In the genomic region with DNA sequence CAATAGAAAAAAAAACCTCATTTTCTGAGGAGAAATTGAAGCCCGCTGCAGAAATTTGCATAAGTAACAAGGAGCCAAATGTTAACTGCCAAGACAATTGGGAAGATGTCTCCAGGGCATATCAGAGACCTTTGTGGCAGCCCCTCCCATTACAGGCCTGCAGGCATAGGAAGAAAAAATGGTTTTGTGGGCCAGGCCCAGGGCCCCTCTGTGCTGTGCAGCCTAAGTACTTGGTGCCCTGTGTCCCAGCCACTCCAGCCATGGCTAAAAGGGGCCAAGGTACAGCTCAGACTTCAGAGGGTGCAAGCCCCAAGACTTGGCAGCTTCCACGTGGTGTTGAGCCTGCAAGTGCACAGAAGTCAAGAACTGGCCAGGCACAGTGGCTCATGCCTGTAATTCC, we compare ENCODE assay signal across 3 cellular contexts. TPM values are rescaled to one million over a fixed set of nuclear protein-coding genes. Genes with fewer than 3 reads are reported as not detected.
DNase-seq lines count a peak whose midpoint lies in the region; ATAC-seq, FAIRE-seq and TF ChIP-seq lines count a peak whose summit lies in the region.
"Not testable (repeated sequence)": the region's sequence is repeated elsewhere in the genome, so short reads cannot be mapped to it uniquely, and the experiment has no call there.

No MANE protein-coding gene starts in this region.

- intact Hi-C loops in K562 (cut with micrococcal nuclease) = not testable (repeated sequence)

- ATAC-seq in A549, K562: not testable (repeated sequence)

- not testable (repeated sequence) for DNase-seq in A549 (ENCODE audit: low read depth in 1 of 2, low spot score in 1 of 2); K562 (ENCODE audit: extremely low read depth in 1 of 4, low spot score in 3 of 4)

- not testable (repeated sequence) for H3K9ac ChIP-seq in K562 (ENCODE audit: insufficient read depth in 1 of 2, low read depth in 2 of 2, low read length in 2 of 2)

- not testable (repeated sequence) for H3K4me1 ChIP-seq in A549; HEK293 (ENCODE audit: control insufficient read depth, insufficient read depth, low read length); K562 (replicated peaks in 1 of 2; ENCODE audit: control insufficient read depth in 2 of 2, insufficient read depth in 2 of 2, low read length in 2 of 2)

- H3K4me2 ChIP-seq in A549; K562 (ENCODE audit: insufficient read depth, low read length): not testable (repeated sequence)

- not testable (repeated sequence) for H3K79me2 ChIP-seq in K562 (ENCODE audit: control insufficient read depth, insufficient read depth, low read length)

- POLR2A ChIA-PET in A549 (lab: Yijun Ruan, JAX) = not testable (repeated sequence)
- POLR2A ChIA-PET in HEK293 (lab: Yijun Ruan, JAX) (interaction anchor here (0.6 kb wide), 1 partner anchor 9 kb away, joined by 3 read pairs; no protein-coding TSS in a partner anchor), K562 (lab: Yijun Ruan, JAX) (interaction anchor here (1.0 to 1.3 kb wide), 3 partner anchors 9 to 316 kb away, joined by 3 to 6 read pairs (median 3); no protein-coding TSS in a partner anchor)

- not testable (repeated sequence) for BruUV-seq in K562 (replicated peaks; lab: Mats Ljungman, UMichigan)

- not testable (repeated sequence) for H3K36me3 ChIP-seq in HEK293 (ENCODE audit: control insufficient read depth in 2 of 2, insufficient read depth in 1 of 2, low read length in 2 of 2); K562 (ENCODE audit: control insufficient read depth, insufficient read depth, low read length)

- not testable (repeated sequence) for TF ChIP-seq EP300 in A549 (IDR thresholded peaks at IDR 0.05); K562 (IDR thresholded peaks at IDR 0.05; ENCODE audit: low read length)

- FAIRE-seq in A549 (lab: Jason Lieb, UNC); K562 (lab: Jason Lieb, UNC): not testable (repeated sequence)

- WGBS in A549 (ENCODE audit: missing lambda C conversion rate) = 87% methylated on average over 2 of the region's 2 CpGs
- 42% methylated on average over 2 of the region's 2 CpGs for WGBS in K562 (ENCODE audit: insufficient coverage, low coverage, missing lambda C conversion rate)

- not testable (repeated sequence) for H3K27ac ChIP-seq in A549; HEK293 (ENCODE audit: extremely low read depth, low read depth, low read length); K562 (ENCODE audit: extremely low read depth, low read depth, low read length)

- not testable (repeated sequence) for TF ChIP-seq CTCF in A549 (IDR thresholded peaks at IDR 0.05); HEK293 (tag by site-specific recombination; IDR thresholded peaks at IDR 0.05); K562 (IDR thresholded peaks at IDR 0.05 in 2 of 3, conservative IDR thresholded peaks at IDR 0.05 in 1 of 3; ENCODE audit: insufficient read depth in 2 of 3, low read depth in 1 of 3, low read length in 3 of 3)

- CTCF ChIA-PET in A549 (lab: Yijun Ruan, JAX) (interaction anchor here (1.2 to 1.9 kb wide), 2 partner anchors 9 to 12 kb away, joined by 3 to 11 read pairs; no protein-coding TSS in a partner anchor), HEK293 (lab: Yijun Ruan, JAX) (interaction anchor here (4.3 kb wide), 1 partner anchor 11 kb away, joined by 24 read pairs; no protein-coding TSS in a partner anchor)
- CTCF ChIA-PET in K562 (lab: Yijun Ruan, JAX; ENCODE audit: low intra/inter-chr PET ratio) = not testable (repeated sequence)

- H3K9me1 ChIP-seq in K562 (ENCODE audit: control insufficient read depth, insufficient read depth, low read length) = not testable (repeated sequence)

- in situ Hi-C loops in K562 (cut with MboI) = not testable (repeated sequence)

- not testable (repeated sequence) for H3K9me3 ChIP-seq in A549; HEK293 (ENCODE audit: control insufficient read depth, insufficient read depth, low read depth, low read length); K562 (replicated peaks; ENCODE audit: control insufficient read depth, insufficient read depth, low read depth, low read length)

- H4K20me1 ChIP-seq in K562 (replicated peaks; ENCODE audit: control insufficient read depth, insufficient read depth, low read length) = not testable (repeated sequence)

- H3K4me3 ChIP-seq in A549; HEK293 (ENCODE audit: low read depth, low read length); K562: not testable (repeated sequence)

- TF ChIP-seq RAD21 in A549 (conservative IDR thresholded peaks at IDR 0.05 in 1 of 2, IDR thresholded peaks at IDR 0.05 in 1 of 2); K562 (CRISPR knock-in tag; conservative IDR thresholded peaks at IDR 0.05 in 1 of 2, IDR thresholded peaks at IDR 0.05 in 1 of 2): not testable (repeated sequence)

- TF ChIP-seq POLR2A in A549 (IDR thresholded peaks at IDR 0.05; ENCODE audit: low read length); K562 (conservative IDR thresholded peaks at IDR 0.05): not testable (repeated sequence)

- not testable (repeated sequence) for H3K27me3 ChIP-seq in K562 (ENCODE audit: control insufficient read depth in 2 of 2, insufficient read depth in 2 of 2, low read length in 2 of 2)

- H2AFZ ChIP-seq in K562 (ENCODE audit: low read depth, low read length) = not testable (repeated sequence)

TF ChIP-seq in A549, 52 proteins besides CTCF, POLR2A, EP300 and RAD21:
- peak; percentile 11 for TF ChIP-seq ZFP36 (IDR thresholded peaks at IDR 0.05; ENCODE audit: borderline replicate concordance, partially characterized antibody)

TF ChIP-seq in HEK293, 187 proteins besides CTCF, POLR2A, EP300 and RAD21:
- TF ChIP-seq ZNF585B (tag by site-specific recombination; IDR thresholded peaks at IDR 0.05) = peak; percentile 87

TF ChIP-seq in K562, 482 proteins besides CTCF, POLR2A, EP300 and RAD21:
- TF ChIP-seq ZFP36 (IDR thresholded peaks at IDR 0.05; ENCODE audit: low read depth, low read length, partially characterized antibody) (peak; percentile 60), ATF3 (IDR thresholded peaks at IDR 0.05) (0 out of 2 replicates have a peak, but pooled peaks have one; percentile 4)
- TF ChIP-seq ATF3 (CRISPR knock-in tag; conservative IDR thresholded peaks at IDR 0.05) = not testable (repeated sequence)
TF ChIP-seq in K562: peak in this region for 2; not testable (repeated sequence) for 480.

RNA-seq across cellular contexts. Expression of gene CYCS, which starts 14.5 kb away (rescaled TPM):
- polyA plus RNA-seq in A549 (2011; rRNA removed) = 196 and 235 TPM in 2 replicates
- polyA plus RNA-seq in A549 (2012; cell fraction: cytosol; rRNA removed) = 44.0 and 44.6 TPM in 2 replicates
- 7.9 and 16.6 TPM in 2 replicates for polyA plus RNA-seq in A549 (2012; cell fraction: nucleus; rRNA removed)
- polyA plus RNA-seq in A549 (2017; fragmentation: RNase III; extraction: RNeasy Plus Mini Kit Qiagen cat#74134 plus additional on column Dnase treatment) = 253 to 304 TPM (median 256 TPM) in 3 replicates
- 22.2 and 27.7 TPM in 2 replicates for polyA minus RNA-seq in A549 (2011; rRNA and poly(A)+ RNA removed)
- 31.9 and 73.5 TPM in 2 replicates for total RNA-seq in K562 (2011; cell fraction: chromatin; rRNA removed; ENCODE audit: low replicate concordance)
- total RNA-seq in K562 (2011; cell fraction: nucleolus; rRNA removed) = 34.5 and 37.9 TPM in 2 replicates
- 69.7 and 114 TPM in 2 replicates for total RNA-seq in K562 (2011; cell fraction: nucleoplasm; rRNA removed)
- total RNA-seq in K562 (2014; rRNA removed) = 188 and 206 TPM in 2 replicates
- 702 and 833 TPM in 2 replicates for total RNA-seq in K562 (2014; rRNA removed; fragmentation: Illumina TruSeq; extraction: Trizol)
- total RNA-seq in K562 (2015; rRNA removed; fragmentation: Illumina TruSeq; extraction: Trizol) = 373 and 408 TPM in 2 replicates
- total RNA-seq in K562 (2021) = 438 and 485 TPM in 2 replicates
- 229 and 365 TPM in 2 replicates for polyA plus RNA-seq in K562 (2011; rRNA removed)
- polyA plus RNA-seq in K562 (2011; cell fraction: cytosol; rRNA removed) = 26.7 and 85.8 TPM in 2 replicates
- 26.4 and 45.1 TPM in 2 replicates for polyA plus RNA-seq in K562 (2011; cell fraction: nucleus; rRNA removed)
- polyA plus RNA-seq in K562 (2012) = 281 and 418 TPM in 2 replicates
- 697 and 770 TPM in 2 replicates for polyA plus RNA-seq in K562 (2014; fragmentation: Illumina TruSeq; extraction: Trizol)
- 1,000 to 10,000 TPM in 1 of 2 experiments, 100 to 1,000 TPM in 1; 978 to 1,425 TPM for polyA plus RNA-seq in K562 (2014; fragmentation: Nextera tagmentation; extraction: Ambion mirVana)
- polyA plus RNA-seq in K562 (2014; rRNA removed) = 352 and 357 TPM in 2 replicates
- 133 and 167 TPM in 2 replicates for polyA minus RNA-seq in K562 (2011; rRNA and poly(A)+ RNA removed)
- polyA minus RNA-seq in K562 (2011; cell fraction: cytosol; rRNA and poly(A)+ RNA removed) = 71.4 and 87.0 TPM in 2 replicates
- polyA minus RNA-seq in K562 (2011; cell fraction: nucleus; rRNA and poly(A)+ RNA removed) = 35.1 and 54.0 TPM in 2 replicates
